ENCODE assay signal across 8 cellular contexts in genomic region chr10:28381903-28382347, GRCh38.
A peak's percentile ranks its signal among the peaks of the same experiment; 100 is the strongest.
DNase-seq lines count a peak whose midpoint lies in the region; ATAC-seq and FAIRE-seq lines count a peak whose summit lies in the region.

No MANE protein-coding gene starts in this region.

- ATAC-seq in GM19438 (IDR thresholded peaks at IDR 0.05; ENCODE audit: low read depth, unreplicated experiment), result peak; percentile 77

- peak; percentile 98 for FAIRE-seq in endometrium (lab: Jason Lieb, UNC)

- peak; percentile 90 for DNase-seq in CD1c-positive myeloid dendritic cell (ENCODE audit: extremely low spot score)
- DNase-seq in HS-27A (ENCODE audit: low read depth), result peak; percentile 63
- DNase-seq in NK-92 treated with Interleukin-12 subunit alpha and Interleukin-12 subunit beta, amount 100 ng/mL, for 24 hours (lab: John Stamatoyannopoulos, UW), result peak; percentile 12
- peak; percentile 69 to 70 for DNase-seq in activated CD8-positive, alpha-beta memory T cell treated with anti-CD3 and anti-CD28 coated beads for 4 hours (ENCODE audit: low read depth in 2 of 2)
- peak; percentile 86 for DNase-seq in midbrain (lab: John Stamatoyannopoulos, UW)
- DNase-seq in stimulated activated CD8-positive, alpha-beta memory T cell treated with anti-CD3 and anti-CD28 coated beads, Interleukin-4, amount 100 ng/mL, for 4 hours (ENCODE audit: low read depth in 2 of 2, low spot score in 1 of 2), result peak; percentile 63 to 83

Comparison
In these comparisons a context has a peak if more than half of its experiments do, and no peak if none do; other contexts are left out.
1. Peak in every context shown above with its lines: DNase-seq and ATAC-seq.
2. DNase-seq: peak in every context shown above with its lines; median percentile 90 in CD1c-positive myeloid dendritic cell; 86 in midbrain; 73 in stimulated activated CD8-positive, alpha-beta memory T cell treated with anti-CD3 and anti-CD28 coated beads, Interleukin-4, amount 100 ng/mL, for 4 hours; 70 in activated CD8-positive, alpha-beta memory T cell treated with anti-CD3 and anti-CD28 coated beads for 4 hours; 63 in HS-27A; 12 in NK-92 treated with Interleukin-12 subunit alpha and Interleukin-12 subunit beta, amount 100 ng/mL, for 24 hours.